ENCODE assay signal across 15 cellular contexts in the genomic region with DNA sequence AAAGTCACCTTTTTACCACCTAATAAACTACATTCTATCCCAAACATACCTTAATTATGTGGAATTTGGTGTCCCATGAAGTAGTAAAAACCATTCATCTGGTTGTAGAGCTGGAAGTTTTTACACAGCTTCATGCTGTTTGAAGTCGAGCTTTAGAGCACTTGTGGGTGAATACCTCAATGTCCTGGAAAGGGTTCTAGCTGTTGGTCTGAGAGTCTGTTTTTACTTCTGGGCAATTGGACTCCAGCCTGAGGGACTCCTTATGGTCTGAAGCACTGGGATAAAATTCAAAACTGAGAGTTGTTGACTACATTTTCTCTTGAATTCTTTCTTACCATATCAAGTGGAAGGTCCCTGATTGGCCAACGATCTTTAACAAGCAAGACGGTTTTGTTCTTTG. TPM values are rescaled to one million over a fixed set of nuclear protein-coding genes. Genes with fewer than 3 reads are reported as not detected.
DNase-seq lines count a peak whose midpoint lies in the region; ATAC-seq and TF ChIP-seq lines count a peak whose summit lies in the region.
"Had no signal": no experiment of that assay in that cellular context is flagged by ENCODE, and none has a peak within 500 bp of the region (broad histone marks: within the 10 kb centered on the region; RNA-seq: fewer than 3 reads in every experiment).

No MANE protein-coding gene starts in this region.

- no peak for ATAC-seq in WTC11

- intact Hi-C loops in cardiac septum (cut with DNase I), result no loop called here

- POLR2A ChIA-PET in WTC11 (lab: Charles Lee), result no interaction called here

- peak overlapping the region; percentile 66 for H3K27ac Mint-ChIP-seq in WTC11

- no peaks in the 10 kb centered on the region for H3K9me3 Mint-ChIP-seq in WTC11
- H3K9me3 Mint-ChIP-seq: CD8-positive, alpha-beta memory T cell had no signal

- no peak overlapping the region for H3K4me3 ChIP-seq in fibroblast of the aortic adventitia (ENCODE audit: low read depth, low read length)
- H3K4me3 ChIP-seq: BLaER1 had no signal

- DNase-seq in DMS53 (lab: John Stamatoyannopoulos, UW) (peak; percentile 12), DMS53 treated with DMSO at 0.1 percent for 48 hours (lab: John Stamatoyannopoulos, UW; ENCODE audit: unreplicated experiment) (no peak), WTC11 (ENCODE audit: low spot score) (no peak), fibroblast of the aortic adventitia (ENCODE audit: low read depth) (peak; percentile 37), GM19238 (ENCODE audit: insufficient read length, low spot score) (no peak), NCI-H524 treated with DMSO at 0.1 percent for 48 hours (lab: John Stamatoyannopoulos, UW) (no peak), cardiac septum (ENCODE audit: low spot score) (no peak)
- DNase-seq: CD8-positive, alpha-beta memory T cell; COR-L47; DMS 273 treated with DMSO at 0.1 percent for 48 hours; DMS79; GDM1; HCEC 1CT; KG1 had no signal

- H3K4me3 Mint-ChIP-seq in WTC11, result no peak overlapping the region
- H3K4me3 Mint-ChIP-seq: CD8-positive, alpha-beta memory T cell had no signal

- H3K4me1 Mint-ChIP-seq in WTC11, result peaks cover 21% of the 10 kb centered on the region
- H3K4me1 Mint-ChIP-seq: CD8-positive, alpha-beta memory T cell had no signal

- CTCF ChIA-PET in WTC11 (lab: Charles Lee), result interaction anchor here (1.2 kb wide), 1 partner anchor 88 kb away, joined by 3 read pairs; no protein-coding TSS in a partner anchor

- peaks cover 13% of the 10 kb centered on the region; the same call in 1 of the 2 replicates for H3K36me3 Mint-ChIP-seq in WTC11

- TF ChIP-seq CTCF in WTC11 (IDR thresholded peaks at IDR 0.05) (no peak), fibroblast of the aortic adventitia (IDR thresholded peaks at IDR 0.05; ENCODE audit: insufficient read depth, low read length) (no peak)

- H3K27me3 Mint-ChIP-seq in WTC11 (ENCODE audit: low read depth), result no peaks in the 10 kb centered on the region
- H3K27me3 Mint-ChIP-seq: CD8-positive, alpha-beta memory T cell had no signal

TF ChIP-seq in WTC11, 78 proteins besides CTCF, POLR2A, EP300 and RAD21:
- no peak for TF ChIP-seq CREB1 (CRISPR knock-in tag; IDR thresholded peaks at IDR 0.05)
- no peak for TF ChIP-seq GRHL2 (CRISPR knock-in tag; IDR thresholded peaks at IDR 0.05; ENCODE audit: insufficient replicate concordance, severe bottlenecking)
- no peak for TF ChIP-seq OVOL2 (CRISPR knock-in tag; IDR thresholded peaks at IDR 0.05; ENCODE audit: borderline replicate concordance)
- TF ChIP-seq ZNF423 (CRISPR knock-in tag; IDR thresholded peaks at IDR 0.05), result no peak
- TF ChIP-seq RELA (CRISPR knock-in tag; IDR thresholded peaks at IDR 0.05; ENCODE audit: borderline replicate concordance), result no peak
- TF ChIP-seq PREB (CRISPR knock-in tag; IDR thresholded peaks at IDR 0.05; ENCODE audit: borderline replicate concordance), result no peak
- TF ChIP-seq, protein P1, sequence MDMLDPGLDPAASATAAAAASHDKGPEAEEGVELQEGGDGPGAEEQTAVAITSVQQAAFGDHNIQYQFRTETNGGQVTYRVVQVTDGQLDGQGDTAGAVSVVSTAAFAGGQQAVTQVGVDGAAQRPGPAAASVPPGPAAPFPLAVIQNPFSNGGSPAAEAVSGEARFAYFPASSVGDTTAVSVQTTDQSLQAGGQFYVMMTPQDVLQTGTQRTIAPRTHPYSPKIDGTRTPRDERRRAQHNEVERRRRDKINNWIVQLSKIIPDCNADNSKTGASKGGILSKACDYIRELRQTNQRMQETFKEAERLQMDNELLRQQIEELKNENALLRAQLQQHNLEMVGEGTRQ (CRISPR knock-in tag; IDR thresholded peaks at IDR 0.05), result no peak
TF ChIP-seq in WTC11: peak in this region for 0.

RNA-seq across cellular contexts. Expression of gene LRRC70, which starts 53.6 kb away (rescaled TPM):
- total RNA-seq in WTC11 (2021), result 0.37 to 0.44 TPM (median 0.44 TPM) in 3 replicates
- 1.2 and 1.6 TPM in 2 replicates for total RNA-seq in fibroblast of the aortic adventitia (ENCODE audit: low replicate concordance)
- 2.2 TPM for total RNA-seq in cardiac septum

Comparison
In these comparisons a context has a peak if more than half of its experiments do, and no peak if none do; other contexts are left out.
1. DNase-seq: peak in DMS53 (single experiment) and fibroblast of the aortic adventitia (single experiment); none in DMS53 treated with DMSO at 0.1 percent for 48 hours (single experiment), WTC11 (single experiment), GM19238 (single experiment), NCI-H524 treated with DMSO at 0.1 percent for 48 hours (single experiment) and cardiac septum (single experiment).